In the genomic region with DNA sequence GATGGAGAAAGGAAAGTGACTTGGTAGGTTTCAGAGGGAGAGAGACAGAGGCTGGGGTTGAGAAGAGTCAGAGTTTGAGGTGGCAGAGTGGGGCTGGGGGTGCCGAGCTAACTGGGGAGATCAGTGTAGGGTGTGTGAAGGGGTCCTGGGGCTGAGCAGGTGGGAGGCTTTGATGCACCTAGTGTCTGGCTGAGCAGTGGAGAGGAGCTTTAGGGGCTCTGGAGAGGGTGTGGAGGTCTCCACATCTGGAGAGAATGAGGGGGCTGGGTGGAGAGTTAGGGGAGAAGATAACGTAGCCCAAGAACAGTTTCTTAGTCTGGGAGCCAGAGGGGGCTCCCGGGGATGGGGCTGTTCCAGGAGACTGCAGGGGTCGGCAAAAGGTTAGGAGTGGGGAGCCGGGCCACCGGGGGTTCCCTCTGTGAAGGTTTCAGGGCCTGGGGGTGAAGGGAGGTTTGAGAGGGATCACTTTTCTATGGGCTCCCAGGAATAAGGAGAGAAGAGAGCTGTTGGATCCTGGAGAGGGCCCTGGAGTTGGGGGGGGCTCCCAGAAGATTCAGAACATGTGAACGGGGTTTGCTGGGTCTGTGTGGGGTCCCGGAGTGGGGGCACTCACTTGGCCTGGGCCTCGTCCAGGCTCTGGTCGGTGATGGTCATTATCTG, we compare ENCODE assay signal across 6 cellular contexts. TPM values are rescaled to one million over a fixed set of nuclear protein-coding genes. Genes with fewer than 3 reads are reported as not detected.
DNase-seq lines count a peak whose midpoint lies in the region; ATAC-seq and TF ChIP-seq lines count a peak whose summit lies in the region.

No MANE protein-coding gene starts in this region.

- DNase-seq in Peyer's patch: no peak
- no peak for DNase-seq in fibroblast of mammary gland (ENCODE audit: low read depth)
- no peak for DNase-seq in stimulated activated naive CD8-positive, alpha-beta T cell treated with anti-CD3 and anti-CD28 coated beads, Interleukin-15, amount 100 ng/mL, for 72 hours
- no peak for DNase-seq in central memory CD4-positive, alpha-beta T cell
- DNase-seq in NCI-H2081 (lab: John Stamatoyannopoulos, UW): no peak
- no peak for DNase-seq in MV-4-11 (lab: John Stamatoyannopoulos, UW)

- peak overlapping the region; percentile 97 to 99 for H3K27ac Mint-ChIP-seq in stimulated activated naive CD8-positive, alpha-beta T cell treated with anti-CD3 and anti-CD28 coated beads, Interleukin-15, amount 100 ng/mL, for 72 hours

- no peak for ATAC-seq in stimulated activated naive CD8-positive, alpha-beta T cell treated with anti-CD3 and anti-CD28 coated beads, Interleukin-15, amount 100 ng/mL, for 72 hours

- H3K4me1 Mint-ChIP-seq in stimulated activated naive CD8-positive, alpha-beta T cell treated with anti-CD3 and anti-CD28 coated beads, Interleukin-15, amount 100 ng/mL, for 72 hours: peaks cover 65% of the 10 kb centered on the region

- peak overlapping the region; percentile 83 to 95 for H3K4me3 Mint-ChIP-seq in stimulated activated naive CD8-positive, alpha-beta T cell treated with anti-CD3 and anti-CD28 coated beads, Interleukin-15, amount 100 ng/mL, for 72 hours

- H3K27ac ChIP-seq in Peyer's patch: peak overlapping the region; percentile 90 to 98 (median 94)

- no peaks in the 10 kb centered on the region for H3K9me3 Mint-ChIP-seq in stimulated activated naive CD8-positive, alpha-beta T cell treated with anti-CD3 and anti-CD28 coated beads, Interleukin-15, amount 100 ng/mL, for 72 hours

- H3K36me3 ChIP-seq in Peyer's patch: peaks cover 0 to 23% (median 0%) of the 10 kb centered on the region in 3 donors

- H3K4me1 ChIP-seq in Peyer's patch: peaks cover 0 to 55% (median 12%) of the 10 kb centered on the region in 4 donors

- H3K4me3 ChIP-seq in Peyer's patch (peak overlapping the region; percentile 59 to 92 (median 76)), fibroblast of mammary gland (ENCODE audit: control insufficient read depth, low read depth, low read length) (peak overlapping the region; percentile 70)

- no peaks in the 10 kb centered on the region for H3K9me3 ChIP-seq in Peyer's patch

- H3K27me3 Mint-ChIP-seq in stimulated activated naive CD8-positive, alpha-beta T cell treated with anti-CD3 and anti-CD28 coated beads, Interleukin-15, amount 100 ng/mL, for 72 hours: no peaks in the 10 kb centered on the region

- TF ChIP-seq CTCF in Peyer's patch (IDR thresholded peaks at IDR 0.05) (no peak), fibroblast of mammary gland (conservative IDR thresholded peaks at IDR 0.05; ENCODE audit: control insufficient read depth, insufficient read depth, low read depth, low read length) (no peak)

- TF ChIP-seq POLR2A in Peyer's patch (IDR thresholded peaks at IDR 0.05): no peak

- no peaks in the 10 kb centered on the region for H3K27me3 ChIP-seq in Peyer's patch

RNA-seq across cellular contexts. Expression of gene PBX2, which starts 0.8 kb away (rescaled TPM):
- total RNA-seq in Peyer's patch: 10 to 100 TPM; 33.3 to 74.3 (median 64.4) TPM

RNA-seq across cellular contexts. Expression of gene GPSM3, which starts 3.2 kb away (rescaled TPM):
- total RNA-seq in Peyer's patch: 10 to 100 TPM in 2 of 4 donors, 1 to 10 TPM in 2; 5.3 to 38.8 (median 10.3) TPM

RNA-seq across cellular contexts. Expression of gene AGER, which starts 5.2 kb away (rescaled TPM):
- 10 to 100 TPM in 2 of 4 donors, 1 to 10 TPM in 2; 2.8 to 31.4 (median 9.2) TPM for total RNA-seq in Peyer's patch

RNA-seq across cellular contexts. Expression of gene RNF5, which starts 11.0 kb away (rescaled TPM):
- total RNA-seq in Peyer's patch: 100 to 1,000 TPM in 3 of 4 donors, 10 to 100 TPM in 1; 84.2 to 199 (median 115) TPM

RNA-seq across cellular contexts. Expression of gene AGPAT1, which starts 13.3 kb away (rescaled TPM):
- total RNA-seq in Peyer's patch: 100 to 1,000 TPM in 1 of 4 donors, 10 to 100 TPM in 3; 28.9 to 140 (median 90.7) TPM
